22 cellular contexts compared by ENCODE assay signal in genomic region chr19:45280471-45280961, GRCh38. TPM values are rescaled to one million over a fixed set of nuclear protein-coding genes. Genes with fewer than 3 reads are reported as not detected.
DNase-seq lines count a peak whose midpoint lies in the region; ATAC-seq, FAIRE-seq and TF ChIP-seq lines count a peak whose summit lies in the region.
"Had no signal": no experiment of that assay in that cellular context is flagged by ENCODE, and none has a peak within 500 bp of the region (broad histone marks: within the 10 kb centered on the region; RNA-seq: fewer than 3 reads in every experiment).

No MANE protein-coding gene starts in this region.

- no peak for TF ChIP-seq RAD21 in K562 (CRISPR knock-in tag; conservative IDR thresholded peaks at IDR 0.05 in 1 of 2, IDR thresholded peaks at IDR 0.05 in 1 of 2)

- peaks cover 2% of the 10 kb centered on the region for H3K9me1 ChIP-seq in K562 (ENCODE audit: control insufficient read depth, insufficient read depth, low read length)

- peaks cover 0 to 5% of the 10 kb centered on the region in 2 experiments; a peak in 3 of 5 replicates for H3K4me1 ChIP-seq in K562 (replicated peaks in 1 of 2; ENCODE audit: control insufficient read depth in 2 of 2, insufficient read depth in 2 of 2, low read length in 2 of 2)
- H3K4me1 ChIP-seq in mesodermal cell (ENCODE audit: control insufficient read depth, insufficient read depth, low read length, poor library complexity, severe bottlenecking) = peaks cover 6% of the 10 kb centered on the region
- H3K4me1 ChIP-seq in ascending aorta = no peaks in the 10 kb centered on the region
- H3K4me1 ChIP-seq: breast epithelium, left ventricle myocardium inferior, right atrium auricular region, SJSA1, stomach, uterus had no signal

- no peak for FAIRE-seq in K562 (lab: Jason Lieb, UNC)

- H3K27me3 ChIP-seq in K562 (ENCODE audit: control insufficient read depth in 2 of 2, insufficient read depth in 2 of 2, low read length in 2 of 2) = no peaks in the 10 kb centered on the region
- no peaks in the 10 kb centered on the region for H3K27me3 ChIP-seq in ascending aorta
- H3K27me3 ChIP-seq: breast epithelium, right atrium auricular region, SJSA1, stomach, uterus had no signal

- CTCF ChIA-PET in K562 (lab: Yijun Ruan, JAX; ENCODE audit: low intra/inter-chr PET ratio) = no interaction called here

- no peak overlapping the region for H3K9ac ChIP-seq in K562 (ENCODE audit: insufficient read depth in 1 of 2, low read depth in 2 of 2, low read length in 2 of 2)

- no peak overlapping the region for H3K4me3 ChIP-seq in K562
- H3K4me3 ChIP-seq in mesodermal cell (ENCODE audit: extremely low read depth, insufficient read depth, low read length, poor library complexity, severe bottlenecking) = no peak overlapping the region
- H3K4me3 ChIP-seq in ascending aorta = no peak overlapping the region
- H3K4me3 ChIP-seq: breast epithelium, left ventricle myocardium inferior, PC-9, right atrium auricular region, SJSA1, stomach, uterus had no signal

- TF ChIP-seq CTCF in K562 (IDR thresholded peaks at IDR 0.05 in 2 of 3, conservative IDR thresholded peaks at IDR 0.05 in 1 of 3; ENCODE audit: insufficient read depth in 2 of 3, low read depth in 1 of 3, low read length in 3 of 3) (no peak), ascending aorta (IDR thresholded peaks at IDR 0.05) (no peak)

- POLR2A ChIA-PET in K562 (lab: Yijun Ruan, JAX) = no interaction called here

- H3K4me2 ChIP-seq in K562 (ENCODE audit: insufficient read depth, low read length) = no peak overlapping the region
- H3K4me2 ChIP-seq: PC-9 had no signal

- ATAC-seq in K562 (no peak), HG03025 (IDR thresholded peaks at IDR 0.05; ENCODE audit: low FRiP score, unreplicated experiment) (no peak)
- ATAC-seq: esophagus mucosa had no signal

- WGBS in K562 (ENCODE audit: insufficient coverage, low coverage, missing lambda C conversion rate) = 83% methylated on average over 12 of the region's 19 CpGs
- WGBS in mesodermal cell (ENCODE audit: insufficient coverage in 2 of 2), 2 experiments = 97 to 99% methylated on average over 16 to 19 of the region's 19 CpGs

- peak; percentile 81 to 88 for DNase-seq in Kasumi-1 (lab: John Stamatoyannopoulos, UW)
- DNase-seq in K562 (ENCODE audit: extremely low read depth in 1 of 4, low spot score in 3 of 4) = no peak
- no peak for DNase-seq in SW 1271 (lab: John Stamatoyannopoulos, UW)
- no peak for DNase-seq in ascending aorta (ENCODE audit: low spot score in 2 of 2)
- DNase-seq: activated CD4-positive, CD25-positive, alpha-beta regulatory T cell treated with anti-CD3 and anti-CD28 coated beads, Interleukin-2, amount 50 U/mL, for 72 hours; CD4-positive, alpha-beta memory T cell; DMS53; KBM-7; left ventricle myocardium inferior; NCI-H1092 treated with DMSO at 0.1 percent for 48 hours; NCI-H2107; NCI-H524 treated with DMSO at 0.1 percent for 48 hours; PC-9; stomach; uterus had no signal

- TF ChIP-seq POLR2A in K562 (conservative IDR thresholded peaks at IDR 0.05) = no peak

- H3K9me3 ChIP-seq in K562 (replicated peaks; ENCODE audit: control insufficient read depth, insufficient read depth, low read depth, low read length) = no peaks in the 10 kb centered on the region
- H3K9me3 ChIP-seq in mesodermal cell (ENCODE audit: control insufficient read depth, low read length) = no peaks in the 10 kb centered on the region
- no peaks in the 10 kb centered on the region for H3K9me3 ChIP-seq in ascending aorta
- H3K9me3 ChIP-seq: breast epithelium, left ventricle myocardium inferior, right atrium auricular region, SJSA1, stomach, uterus had no signal

- no peaks in the 10 kb centered on the region for H4K20me1 ChIP-seq in K562 (replicated peaks; ENCODE audit: control insufficient read depth, insufficient read depth, low read length)

- H3K36me3 ChIP-seq in K562 (ENCODE audit: control insufficient read depth, insufficient read depth, low read length) = peaks cover 40% of the 10 kb centered on the region
- peaks cover 85% of the 10 kb centered on the region for H3K36me3 ChIP-seq in mesodermal cell (ENCODE audit: control insufficient read depth, insufficient read depth, low read length)
- H3K36me3 ChIP-seq in ascending aorta = peaks cover 39 to 89% of the 10 kb centered on the region in 2 donors
- H3K36me3 ChIP-seq: breast epithelium, uterus had no signal

- TF ChIP-seq EP300 in K562 (IDR thresholded peaks at IDR 0.05; ENCODE audit: low read length) = no peak

- no peaks in the 10 kb centered on the region for H3K79me2 ChIP-seq in K562 (ENCODE audit: control insufficient read depth, insufficient read depth, low read length)

- in situ Hi-C loops in K562 (cut with MboI) = no loop called here

- BruUV-seq in K562 (replicated peaks; lab: Mats Ljungman, UMichigan) = no TSS peak

- intact Hi-C loops in K562 (cut with micrococcal nuclease) = no loop called here
- intact Hi-C loops in ascending aorta (cut with DNase I) = no loop called here

- no peak overlapping the region for H3K27ac ChIP-seq in K562 (ENCODE audit: extremely low read depth, low read depth, low read length)
- peak overlapping the region; percentile 50 for H3K27ac ChIP-seq in mesodermal cell (ENCODE audit: low read depth, low read length, severe bottlenecking)
- no peak overlapping the region for H3K27ac ChIP-seq in ascending aorta
- H3K27ac ChIP-seq: breast epithelium, left ventricle myocardium inferior, PC-9, right atrium auricular region, SJSA1, stomach, uterus had no signal

- no peak overlapping the region for H2AFZ ChIP-seq in K562 (ENCODE audit: low read depth, low read length)
- H2AFZ ChIP-seq: PC-9 had no signal

RNA-seq across cellular contexts. Expression of gene MARK4, which starts 29.4 kb away (rescaled TPM):
- total RNA-seq in K562 (2011; cell fraction: chromatin; rRNA removed; ENCODE audit: low replicate concordance) = 37.2 and 76.7 TPM in 2 replicates
- 24.3 TPM in 2 replicates for total RNA-seq in K562 (2011; cell fraction: nucleolus; rRNA removed)
- 26.7 and 28.1 TPM in 2 replicates for total RNA-seq in K562 (2011; cell fraction: nucleoplasm; rRNA removed)
- 7.9 and 8.6 TPM in 2 replicates for total RNA-seq in K562 (2014; rRNA removed)
- 6.7 and 6.8 TPM in 2 replicates for total RNA-seq in K562 (2014; rRNA removed; fragmentation: Illumina TruSeq; extraction: Trizol)
- total RNA-seq in K562 (2015; rRNA removed; fragmentation: Illumina TruSeq; extraction: Trizol) = 4.2 and 5.2 TPM in 2 replicates
- total RNA-seq in K562 (2021) = 24.8 and 29.4 TPM in 2 replicates
- polyA plus RNA-seq in K562 (2011; rRNA removed) = 9.5 and 11.1 TPM in 2 replicates
- 4.4 and 6.2 TPM in 2 replicates for polyA plus RNA-seq in K562 (2011; cell fraction: cytosol; rRNA removed)
- polyA plus RNA-seq in K562 (2011; cell fraction: nucleus; rRNA removed) = 9.6 and 10.2 TPM in 2 replicates
- 15.2 and 27.5 TPM in 2 replicates for polyA plus RNA-seq in K562 (2012)
- polyA plus RNA-seq in K562 (2014; fragmentation: Illumina TruSeq; extraction: Trizol) = 18.4 and 24.5 TPM in 2 replicates
- under 1 TPM; 0.52 to 0.96 TPM for polyA plus RNA-seq in K562 (2014; fragmentation: Nextera tagmentation; extraction: Ambion mirVana)
- polyA plus RNA-seq in K562 (2014; rRNA removed) = 7.4 and 12.7 TPM in 2 replicates
- 16.3 and 17.7 TPM in 2 replicates for polyA minus RNA-seq in K562 (2011; rRNA and poly(A)+ RNA removed)
- polyA minus RNA-seq in K562 (2011; cell fraction: cytosol; rRNA and poly(A)+ RNA removed) = 11.7 and 21.8 TPM in 2 replicates
- polyA minus RNA-seq in K562 (2011; cell fraction: nucleus; rRNA and poly(A)+ RNA removed) = 5.0 and 5.4 TPM in 2 replicates
- polyA plus RNA-seq in mesodermal cell (2013, experiment 1 of 2) = 57.1 TPM
- polyA plus RNA-seq in mesodermal cell (2013, experiment 2 of 2) = 47.7 TPM
- total RNA-seq in ascending aorta = 22.8 TPM

RNA-seq across cellular contexts. Expression of gene EXOC3L2, which starts 35.3 kb away (rescaled TPM):
- total RNA-seq in K562 (2011; cell fraction: chromatin; rRNA removed; ENCODE audit: low replicate concordance) = 2.7 and 12.8 TPM in 2 replicates
- total RNA-seq in K562 (2011; cell fraction: nucleolus; rRNA removed) = 14.5 and 16.8 TPM in 2 replicates
- 5.2 and 5.7 TPM in 2 replicates for total RNA-seq in K562 (2011; cell fraction: nucleoplasm; rRNA removed)
- total RNA-seq in K562 (2014; rRNA removed) (12.3 and 13.3 TPM in 2 replicates), K562 (2014; rRNA removed; fragmentation: Illumina TruSeq; extraction: Trizol) (0.96 and 1.3 TPM in 2 replicates), K562 (2015; rRNA removed; fragmentation: Illumina TruSeq; extraction: Trizol) (2.0 and 2.1 TPM in 2 replicates), K562 (2021) (15.5 and 19.0 TPM in 2 replicates), ascending aorta (33.5 TPM)
- polyA plus RNA-seq in K562 (2011; rRNA removed) (3.1 and 6.0 TPM in 2 replicates), K562 (2014; fragmentation: Illumina TruSeq; extraction: Trizol) (2.4 and 7.8 TPM in 2 replicates), K562 (2014; fragmentation: Nextera tagmentation; extraction: Ambion mirVana) (under 1 TPM; 0.31 to 0.34 TPM), K562 (2014; rRNA removed) (6.1 and 6.7 TPM in 2 replicates)
- 4.1 and 21.2 TPM in 2 replicates for polyA plus RNA-seq in K562 (2011; cell fraction: cytosol; rRNA removed)
- polyA plus RNA-seq in K562 (2011; cell fraction: nucleus; rRNA removed) = 7.5 and 31.6 TPM in 2 replicates
- 14.4 and 19.7 TPM in 2 replicates for polyA plus RNA-seq in K562 (2012)
- polyA minus RNA-seq in K562 (2011; rRNA and poly(A)+ RNA removed) = 0.96 and 2.0 TPM in 2 replicates
- polyA minus RNA-seq in K562 (2011; cell fraction: cytosol; rRNA and poly(A)+ RNA removed) = 10.7 and 11.2 TPM in 2 replicates
- polyA minus RNA-seq in K562 (2011; cell fraction: nucleus; rRNA and poly(A)+ RNA removed) = 4.7 and 8.8 TPM in 2 replicates
- polyA plus RNA-seq in mesodermal cell (2013, experiment 1 of 2) = 44.1 TPM
- polyA plus RNA-seq in mesodermal cell (2013, experiment 2 of 2) = 34.1 TPM
- total RNA-seq: CD4-positive, alpha-beta memory T cell; PC-9 had no signal
- polyA plus RNA-seq: CD4-positive, alpha-beta memory T cell had no signal

RNA-seq across cellular contexts. Expression of gene CKM, which starts 42.2 kb away (rescaled TPM):
- total RNA-seq in K562 (2011; cell fraction: chromatin; rRNA removed; ENCODE audit: low replicate concordance) = not detected in 2 replicates
- total RNA-seq in K562 (2011; cell fraction: nucleolus; rRNA removed) = not detected in 2 replicates
- not detected in 2 replicates for total RNA-seq in K562 (2011; cell fraction: nucleoplasm; rRNA removed)
- total RNA-seq in K562 (2014; rRNA removed) (not detected in 2 replicates), K562 (2014; rRNA removed; fragmentation: Illumina TruSeq; extraction: Trizol) (not detected in 2 replicates), K562 (2015; rRNA removed; fragmentation: Illumina TruSeq; extraction: Trizol) (0.14 and 0.15 TPM in 2 replicates), K562 (2021) (0.09 and 0.11 TPM in 2 replicates), ascending aorta (not detected)
- polyA plus RNA-seq in K562 (2011; rRNA removed) (0.47 TPM in 1 of 2 replicates, not detected in the other), K562 (2014; fragmentation: Illumina TruSeq; extraction: Trizol) (not detected in 2 replicates), K562 (2014; fragmentation: Nextera tagmentation; extraction: Ambion mirVana) (under 1 TPM; 0.06 TPM), K562 (2014; rRNA removed) (0.08 and 0.17 TPM in 2 replicates)
- 0.22 and 0.62 TPM in 2 replicates for polyA plus RNA-seq in K562 (2011; cell fraction: cytosol; rRNA removed)
- 0.10 and 0.70 TPM in 2 replicates for polyA plus RNA-seq in K562 (2011; cell fraction: nucleus; rRNA removed)
- polyA plus RNA-seq in K562 (2012) = 0.13 and 0.30 TPM in 2 replicates
- polyA minus RNA-seq in K562 (2011; rRNA and poly(A)+ RNA removed) = 0.18 TPM in 1 of 2 replicates, not detected in the other
- not detected in 2 replicates for polyA minus RNA-seq in K562 (2011; cell fraction: cytosol; rRNA and poly(A)+ RNA removed)
- polyA minus RNA-seq in K562 (2011; cell fraction: nucleus; rRNA and poly(A)+ RNA removed) = 0.33 TPM in 1 of 2 replicates, not detected in the other
- 0.18 TPM for polyA plus RNA-seq in mesodermal cell (2013, experiment 1 of 2)
- polyA plus RNA-seq in mesodermal cell (2013, experiment 2 of 2) = not detected
- total RNA-seq: breast epithelium; CD4-positive, alpha-beta memory T cell; glomerular endothelial cell; PC-9; SJSA1 had no signal
- polyA plus RNA-seq: CD4-positive, alpha-beta memory T cell had no signal

Comparison
In these comparisons a context has a peak if more than half of its experiments do, and no peak if none do; other contexts are left out.
1. DNase-seq: peak in Kasumi-1 (2 of 2); none in K562 (0 of 4), SW 1271 (0 of 2) and ascending aorta (0 of 2).